In genomic region chr3:15755181-15755580, GRCh38 we compare ENCODE assay signal across 1 cellular context.
TF ChIP-seq lines count a peak whose summit lies in the region.

No MANE protein-coding gene starts in this region.

TF ChIP-seq in GM23338, 12 proteins besides CTCF, POLR2A, EP300 and RAD21 (continued from another document):
- TF ChIP-seq ZNF462 (CRISPR knock-in tag; IDR thresholded peaks at IDR 0.05), result no peak
- TF ChIP-seq ZNF331 (CRISPR knock-in tag; IDR thresholded peaks at IDR 0.05; ENCODE audit: low read depth), result no peak
- no peak for TF ChIP-seq POLR2AphosphoS5 (IDR thresholded peaks at IDR 0.05; ENCODE audit: low read depth)
- TF ChIP-seq CREB1 (CRISPR knock-in tag; IDR thresholded peaks at IDR 0.05; ENCODE audit: low read depth), result no peak
